8 cellular contexts compared by ENCODE assay signal in genomic region chr4:173370130-173370476, GRCh38. TPM values are rescaled to one million over a fixed set of nuclear protein-coding genes. Genes with fewer than 3 reads are reported as not detected.
DNase-seq lines count a peak whose midpoint lies in the region; ATAC-seq and TF ChIP-seq lines count a peak whose summit lies in the region.

No MANE protein-coding gene starts in this region.

- peaks cover 39% of the 10 kb centered on the region for H3K4me1 Mint-ChIP-seq in activated CD8-positive, alpha-beta T cell treated with anti-CD3 and anti-CD28 coated beads, Interleukin-2, amount 10 ng/mL, durations not matched to agents 7 days and 5 days (ENCODE audit: low read depth)

- H3K36me3 ChIP-seq in neutrophil (no peaks in the 10 kb centered on the region), upper lobe of right lung (no peaks in the 10 kb centered on the region)

- intact Hi-C loops in upper lobe of right lung (cut with DNase I), result no loop called here

- H3K36me3 Mint-ChIP-seq in activated CD8-positive, alpha-beta T cell treated with anti-CD3 and anti-CD28 coated beads, Interleukin-2, amount 10 ng/mL, durations not matched to agents 7 days and 5 days (ENCODE audit: low read depth), result peaks cover 23% of the 10 kb centered on the region

- H3K9me3 ChIP-seq in neutrophil, result no peaks in the 10 kb centered on the region
- H3K9me3 ChIP-seq in upper lobe of right lung, result no peaks in the 10 kb centered on the region

- TF ChIP-seq POLR2A in erythroblast (IDR thresholded peaks at IDR 0.05; ENCODE audit: low read length), result no peak

- no peaks in the 10 kb centered on the region for H3K27me3 Mint-ChIP-seq in activated CD8-positive, alpha-beta T cell treated with anti-CD3 and anti-CD28 coated beads, Interleukin-2, amount 10 ng/mL, durations not matched to agents 7 days and 5 days (ENCODE audit: low read depth)

- DNase-seq in DMS53 (lab: John Stamatoyannopoulos, UW) (peak; percentile 68), DMS53 treated with DMSO at 0.1 percent for 48 hours (lab: John Stamatoyannopoulos, UW; ENCODE audit: unreplicated experiment) (no peak), erythroblast (lab: John Stamatoyannopoulos, UW) (peak; percentile 87 to 89), upper lobe of right lung (peak; percentile 78), D341Med (ENCODE audit: low spot score) (no peak)
- peak; percentile 74 for DNase-seq in activated CD8-positive, alpha-beta T cell treated with anti-CD3 and anti-CD28 coated beads, Interleukin-2, amount 10 ng/mL, durations not matched to agents 7 days and 5 days

- no peak for TF ChIP-seq CTCF in neutrophil (IDR thresholded peaks at IDR 0.05)
- no peak for TF ChIP-seq CTCF in upper lobe of right lung (IDR thresholded peaks at IDR 0.05)

- CTCF ChIA-PET in activated CD8-positive, alpha-beta T cell treated with anti-CD3 and anti-CD28 coated beads, Interleukin-2, amount 10 ng/mL, durations not matched to agents 7 days and 5 days (lab: Charles Lee), result interaction anchor here (1.3 to 5.8 kb wide), 6 partner anchors 8 to 69 kb away, joined by 3 to 48 read pairs (median 7); partner anchors contain the start of gene HMGB2

- peaks cover 17 to 23% of the 10 kb centered on the region in 2 experiments for H3K4me1 ChIP-seq in neutrophil (ENCODE audit: control insufficient read depth in 1 of 2, insufficient read depth in 1 of 2, low read depth in 1 of 2, low read length in 1 of 2)
- H3K4me1 ChIP-seq in upper lobe of right lung, result no peaks in the 10 kb centered on the region

- H3K4me3 Mint-ChIP-seq in activated CD8-positive, alpha-beta T cell treated with anti-CD3 and anti-CD28 coated beads, Interleukin-2, amount 10 ng/mL, durations not matched to agents 7 days and 5 days, result peak overlapping the region; percentile 100

- peak; percentile 6 for ATAC-seq in HG03460 (IDR thresholded peaks at IDR 0.05; ENCODE audit: unreplicated experiment)
- peak; percentile 31 for ATAC-seq in activated CD8-positive, alpha-beta T cell treated with anti-CD3 and anti-CD28 coated beads, Interleukin-2, amount 10 ng/mL, durations not matched to agents 7 days and 5 days
- peak; percentile 1 for ATAC-seq in upper lobe of right lung

- H3K4me3 ChIP-seq in neutrophil (ENCODE audit: low read depth in 1 of 2, low read length in 1 of 2) (peak overlapping the region; percentile 77 to 97), upper lobe of right lung (peak overlapping the region; percentile 87)

- no peaks in the 10 kb centered on the region for H3K9me3 Mint-ChIP-seq in activated CD8-positive, alpha-beta T cell treated with anti-CD3 and anti-CD28 coated beads, Interleukin-2, amount 10 ng/mL, durations not matched to agents 7 days and 5 days (ENCODE audit: insufficient read depth)

- peaks cover 13% of the 10 kb centered on the region for H3K27me3 ChIP-seq in neutrophil
- H3K27me3 ChIP-seq in upper lobe of right lung, result no peaks in the 10 kb centered on the region

- H3K27ac ChIP-seq in neutrophil, result peak overlapping the region; percentile 85
- peak overlapping the region; percentile 95 for H3K27ac ChIP-seq in upper lobe of right lung

- POLR2A ChIA-PET in activated CD8-positive, alpha-beta T cell treated with anti-CD3 and anti-CD28 coated beads, Interleukin-2, amount 10 ng/mL, durations not matched to agents 7 days and 5 days (lab: Charles Lee), result interaction anchor here (0.9 to 9.4 kb wide), 5 partner anchors 23 to 201 kb away, joined by 3 to 329 read pairs (median 4); partner anchors contain the start of genes GALNT7 and HMGB2

- peak overlapping the region; percentile 96 for H3K27ac Mint-ChIP-seq in activated CD8-positive, alpha-beta T cell treated with anti-CD3 and anti-CD28 coated beads, Interleukin-2, amount 10 ng/mL, durations not matched to agents 7 days and 5 days

RNA-seq across cellular contexts. Expression of gene SAP30, which starts 0.7 kb away (rescaled TPM):
- total RNA-seq in activated CD8-positive, alpha-beta T cell treated with anti-CD3 and anti-CD28 coated beads, Interleukin-2, amount 10 ng/mL, durations not matched to agents 7 days and 5 days, result 10 to 100 TPM; 19.7 to 21.0 TPM
- 15.3 TPM for total RNA-seq in upper lobe of right lung

RNA-seq across cellular contexts. Expression of gene SCRG1, which starts 28.8 kb away (rescaled TPM):
- not detected for total RNA-seq in activated CD8-positive, alpha-beta T cell treated with anti-CD3 and anti-CD28 coated beads, Interleukin-2, amount 10 ng/mL, durations not matched to agents 7 days and 5 days
- not detected for total RNA-seq in upper lobe of right lung

RNA-seq across cellular contexts. Expression of gene HMGB2, which starts 35.9 kb away (rescaled TPM):
- 100 to 1,000 TPM; 861 to 891 TPM for total RNA-seq in activated CD8-positive, alpha-beta T cell treated with anti-CD3 and anti-CD28 coated beads, Interleukin-2, amount 10 ng/mL, durations not matched to agents 7 days and 5 days
- total RNA-seq in upper lobe of right lung, result 43.4 TPM

Comparison
In these comparisons a context has a peak if more than half of its experiments do, and no peak if none do; other contexts are left out.
1. DNase-seq: peak in DMS53 (single experiment), activated CD8-positive, alpha-beta T cell treated with anti-CD3 and anti-CD28 coated beads, Interleukin-2, amount 10 ng/mL, durations not matched to agents 7 days and 5 days (single experiment), erythroblast (2 of 2) and upper lobe of right lung (single experiment); none in DMS53 treated with DMSO at 0.1 percent for 48 hours (single experiment) and D341Med (single experiment).
2. RNA of gene HMGB2, which starts 35.9 kb away (total RNA-seq): 861 to 891 TPM in activated CD8-positive, alpha-beta T cell treated with anti-CD3 and anti-CD28 coated beads, Interleukin-2, amount 10 ng/mL, durations not matched to agents 7 days and 5 days; 43.4 TPM in upper lobe of right lung (single experiment); every median in the first group is over 10 times any median in the second.
3. Peak in every context shown above with its lines, with median percentiles within 50 percentile points of each other: ATAC-seq.